12 cellular contexts compared by ENCODE assay signal in the genomic region with DNA sequence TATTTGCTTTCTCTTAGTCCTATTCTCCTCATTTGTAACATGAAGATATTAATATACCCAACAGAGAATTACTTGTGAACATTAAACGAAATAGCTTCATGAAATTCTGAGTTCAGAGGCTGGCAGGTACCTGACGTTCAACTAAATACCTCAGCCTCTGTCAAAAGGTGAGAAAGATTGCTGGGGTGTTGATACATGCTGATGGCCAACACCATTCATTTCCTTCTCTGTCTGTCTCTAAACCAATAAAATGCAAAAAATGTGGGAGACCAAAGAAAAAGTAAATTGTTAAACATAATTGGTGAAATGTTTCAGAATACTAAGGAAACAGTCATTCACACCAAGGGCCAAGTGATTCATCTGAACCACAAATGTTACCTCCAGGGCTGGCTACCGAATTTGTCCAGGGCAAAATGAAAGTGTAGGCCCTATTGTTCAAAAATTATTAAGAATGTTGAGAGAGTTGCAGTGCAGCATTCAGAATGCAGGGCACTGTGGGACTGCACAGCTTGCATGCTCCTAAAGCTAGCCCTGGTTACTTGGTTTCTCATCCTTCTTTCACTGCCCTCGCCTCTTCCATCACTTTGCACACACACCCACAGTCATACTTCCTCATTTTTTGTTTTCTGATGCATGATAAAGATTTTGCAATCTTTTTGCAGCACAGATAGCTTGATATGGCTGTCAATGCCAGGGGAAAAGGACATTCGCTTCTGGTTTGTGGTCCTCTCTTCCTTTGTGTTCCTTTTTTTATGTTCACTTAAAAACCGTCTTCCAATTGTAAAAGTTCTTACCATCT.
DNase-seq lines count a peak whose midpoint lies in the region; ATAC-seq, FAIRE-seq and TF ChIP-seq lines count a peak whose summit lies in the region.
"Had no signal": no experiment of that assay in that cellular context is flagged by ENCODE, and none has a peak within 500 bp of the region (broad histone marks: within the 10 kb centered on the region; RNA-seq: fewer than 3 reads in every experiment).

No MANE protein-coding gene starts in this region.

- no peak for TF ChIP-seq EP300 in GM12878 (IDR thresholded peaks at IDR 0.05; ENCODE audit: borderline replicate concordance in 1 of 2, control insufficient read depth in 1 of 2, low read depth in 2 of 2, low read length in 2 of 2)
- no peak for TF ChIP-seq EP300 in stomach (IDR thresholded peaks at IDR 0.05)

- CTCF ChIA-PET in GM12878 (lab: Yijun Ruan, JAX): no interaction called here

- 16 to 17% methylated on average over 6 of the region's 6 CpGs for WGBS in GM23248 (ENCODE audit: low coverage in 1 of 2, low lambda C conversion rate in 2 of 2, missing lambda C conversion rate in 2 of 2), 2 experiments
- WGBS in GM12878 (ENCODE audit: insufficient coverage, insufficient replicate concordance, low lambda C conversion rate, missing lambda C conversion rate): 2% methylated on average over 6 of the region's 6 CpGs
- WGBS in stomach, 5 donors: 48 to 70% (median 58%) methylated on average over 6 of the region's 6 CpGs

- no peak for TF ChIP-seq RAD21 in GM12878 (IDR thresholded peaks at IDR 0.05; ENCODE audit: insufficient read depth, low read depth, low read length)

- H3K9me3 ChIP-seq in GM23248 (ENCODE audit: low read depth): no peaks in the 10 kb centered on the region
- no peaks in the 10 kb centered on the region for H3K9me3 ChIP-seq in GM12878 (replicated peaks; ENCODE audit: control insufficient read depth, insufficient read depth, low read length)
- H3K9me3 ChIP-seq in upper lobe of right lung: no peaks in the 10 kb centered on the region
- H3K9me3 ChIP-seq in stomach: peaks cover 0 to 5% (median 2%) of the 10 kb centered on the region in 4 donors
- H3K9me3 ChIP-seq: mucosa of descending colon had no signal

- RAD21 ChIA-PET in GM12878 (lab: Charles Lee; ENCODE audit: unreplicated experiment): no interaction called here

- no peak overlapping the region for H3K27ac ChIP-seq in GM23248
- H3K27ac ChIP-seq in GM12878 (ENCODE audit: control insufficient read depth, insufficient read depth): no peak overlapping the region
- no peak overlapping the region for H3K27ac ChIP-seq in upper lobe of right lung
- H3K27ac ChIP-seq in stomach: no peak overlapping the region

- H2AFZ ChIP-seq in GM23248: no peak overlapping the region
- no peak overlapping the region for H2AFZ ChIP-seq in GM12878 (ENCODE audit: control insufficient read depth, low read depth, low read length)

- H3K9me2 ChIP-seq in GM23248 (ENCODE audit: insufficient read depth): no peaks in the 10 kb centered on the region

- H3K4me3 ChIP-seq in GM23248: peak overlapping the region; percentile 24; the same call in 1 of the 2 replicates
- H3K4me3 ChIP-seq in GM12878: no peak overlapping the region
- H3K4me3 ChIP-seq in upper lobe of right lung: no peak overlapping the region
- no peak overlapping the region for H3K4me3 ChIP-seq in stomach
- H3K4me3 ChIP-seq: mucosa of descending colon had no signal

- FAIRE-seq in GM12878 (lab: Jason Lieb, UNC): no peak
- FAIRE-seq: GM19239 had no signal

- H3K79me2 ChIP-seq in GM23248 (ENCODE audit: insufficient read depth) (no peaks in the 10 kb centered on the region), GM12878 (ENCODE audit: control insufficient read depth, insufficient read depth, low read length) (no peaks in the 10 kb centered on the region)

- SMC1A ChIA-PET in GM12878 (lab: Charles Lee; ENCODE audit: uncharacterized antibody, unreplicated experiment): interaction anchor here (0.6 kb wide), 1 partner anchor 333 kb away, joined by 3 read pairs; no protein-coding TSS in a partner anchor

- H3K4me1 ChIP-seq in GM23248 (ENCODE audit: insufficient read depth) (peaks cover 5% of the 10 kb centered on the region; the same call in 1 of the 2 replicates), GM12878 (ENCODE audit: control insufficient read depth, insufficient read depth, low read length) (no peaks in the 10 kb centered on the region), upper lobe of right lung (no peaks in the 10 kb centered on the region), stomach (no peaks in the 10 kb centered on the region)

- H4K20me1 ChIP-seq in GM23248 (ENCODE audit: insufficient read depth): no peaks in the 10 kb centered on the region
- no peaks in the 10 kb centered on the region for H4K20me1 ChIP-seq in GM12878 (ENCODE audit: control insufficient read depth, insufficient read depth)

- H3K9ac ChIP-seq in GM23248 (no peak overlapping the region), GM12878 (ENCODE audit: control insufficient read depth, insufficient read depth, low read length) (no peak overlapping the region)

- H3K27me3 ChIP-seq in GM23248 (replicated peaks; ENCODE audit: insufficient read depth) (peaks cover 82% of the 10 kb centered on the region), GM12878 (replicated peaks in 1 of 2; ENCODE audit: control insufficient read depth in 2 of 2, insufficient read depth in 2 of 2, low read length in 1 of 2) (no peaks in the 10 kb centered on the region; a peak in 2 of 4 replicates), upper lobe of right lung (no peaks in the 10 kb centered on the region), stomach (no peaks in the 10 kb centered on the region)

- TF ChIP-seq CTCF in GM12878 (IDR thresholded peaks at IDR 0.05 in 2 of 3, conservative IDR thresholded peaks at IDR 0.05 in 1 of 3; ENCODE audit: control insufficient read depth in 2 of 3, extremely low read depth in 1 of 3, insufficient read depth in 1 of 3, low read depth in 3 of 3, low read length in 3 of 3) (no peak), upper lobe of right lung (IDR thresholded peaks at IDR 0.05) (no peak), stomach (IDR thresholded peaks at IDR 0.05) (no peak)

- DNase-seq in GM23248: peak; percentile 65
- DNase-seq in NAMALWA (ENCODE audit: low spot score): peak; percentile 51
- DNase-seq in GM12878 (ENCODE audit: low read depth, low spot score): no peak
- DNase-seq in upper lobe of right lung: no peak
- no peak for DNase-seq in stomach
- no peak for DNase-seq in sciatic nerve (ENCODE audit: low spot score)
- DNase-seq: mucosa of descending colon; NCI-H146; SHP77; stimulated activated CD4-positive, alpha-beta T cell treated with anti-CD3 and anti-CD28 coated beads, Interleukin-15, amount 100 ng/mL, for 24 hours had no signal

- POLR2A ChIA-PET in GM12878 (lab: Charles Lee): no interaction called here

- no TSS peak for BruUV-seq in GM12878 (replicated peaks; lab: Mats Ljungman, UMichigan)

- intact Hi-C loops in GM12878 (cut with micrococcal nuclease; ENCODE audit: unreplicated experiment): no loop called here
- intact Hi-C loops in upper lobe of right lung (cut with DNase I): no loop called here
- intact Hi-C loops in stomach (cut with DNase I; ENCODE audit: low total_unique reads): no loop called here
- intact Hi-C loops in sciatic nerve (cut with DNase I): no loop called here

- H3K4me2 ChIP-seq in GM23248 (ENCODE audit: unreplicated experiment) (peak overlapping the region; percentile 54), GM12878 (ENCODE audit: control insufficient read depth, insufficient read depth) (no peak overlapping the region)

- peak; percentile 59 for ATAC-seq in GM12878
- ATAC-seq in upper lobe of right lung: peak; percentile 36
- ATAC-seq in GM21381 (IDR thresholded peaks at IDR 0.05; ENCODE audit: unreplicated experiment): no peak
- ATAC-seq in sciatic nerve: no peak
- ATAC-seq: mucosa of descending colon had no signal

- H3K36me3 ChIP-seq in GM23248 (ENCODE audit: low read depth): no peaks in the 10 kb centered on the region
- H3K36me3 ChIP-seq in GM12878 (ENCODE audit: control insufficient read depth in 2 of 2, insufficient read depth in 2 of 2, low read length in 1 of 2): no peaks in the 10 kb centered on the region
- H3K36me3 ChIP-seq in upper lobe of right lung: no peaks in the 10 kb centered on the region
- H3K36me3 ChIP-seq in stomach: no peaks in the 10 kb centered on the region

- peaks cover 8% of the 10 kb centered on the region for H3F3A ChIP-seq in GM23248 (ENCODE audit: insufficient read depth)

- in situ Hi-C loops in GM23248 (cut with MboI) (no loop called here), GM12878 (cut with MboI) (no loop called here)

- TF ChIP-seq POLR2A in GM12878 (IDR thresholded peaks at IDR 0.05; ENCODE audit: low read depth, low read length): no peak
- TF ChIP-seq POLR2A in stomach (IDR thresholded peaks at IDR 0.05): no peak

TF ChIP-seq in GM12878, 131 proteins besides CTCF, POLR2A, EP300 and RAD21 (continues in another document):
- TF ChIP-seq MTA2 (IDR thresholded peaks at IDR 0.05; ENCODE audit: low read depth) (no peak), TBL1XR1 (IDR thresholded peaks at IDR 0.05; ENCODE audit: low read depth, low read length) (no peak), STAT1 (conservative IDR thresholded peaks at IDR 0.05) (no peak), KLF5 (IDR thresholded peaks at IDR 0.05; ENCODE audit: partially characterized antibody) (no peak), NR2F1 (conservative IDR thresholded peaks at IDR 0.05) (no peak), ELK1 (IDR thresholded peaks at IDR 0.05; ENCODE audit: low read depth, low read length) (no peak), E2F4 (IDR thresholded peaks at IDR 0.05; ENCODE audit: low read depth, low read length) (no peak), PAX8 (IDR thresholded peaks at IDR 0.05) (no peak), TCF12 (IDR thresholded peaks at IDR 0.05; ENCODE audit: low read depth, low read length) (no peak), MEF2B (IDR thresholded peaks at IDR 0.05; ENCODE audit: partially characterized antibody, poor library complexity, severe bottlenecking) (no peak), BCL11A (IDR thresholded peaks at IDR 0.05; ENCODE audit: low read depth, low read length) (no peak), IKZF2 (IDR thresholded peaks at IDR 0.05) (no peak), ZNF274 (IDR thresholded peaks at IDR 0.05; ENCODE audit: insufficient read depth, insufficient read length) (no peak)

Comparison
In these comparisons a context has a peak if more than half of its experiments do, and no peak if none do; other contexts are left out.
1. DNase-seq: peak in GM23248 (single experiment) and NAMALWA (single experiment); none in GM12878 (single experiment), upper lobe of right lung (single experiment), stomach (single experiment) and sciatic nerve (single experiment).
2. ATAC-seq: peak in GM12878 (single experiment) and upper lobe of right lung (single experiment); none in GM21381 (single experiment) and sciatic nerve (single experiment).